ENCODE assay signal across 1 cellular context in genomic region chr19:47036233-47036651, GRCh38.
A peak's percentile ranks its signal among the peaks of the same experiment; 100 is the strongest.
TF ChIP-seq lines count a peak whose summit lies in the region.

No MANE protein-coding gene starts in this region.

TF ChIP-seq in HEK293, 187 proteins besides CTCF, POLR2A, EP300 and RAD21 (continued from another document):
- TF ChIP-seq ZSCAN5A (tag by site-specific recombination; IDR thresholded peaks at IDR 0.05) (no peak), PRDM10 (tag by site-specific recombination; IDR thresholded peaks at IDR 0.05) (peak; percentile 98), ZNF843 (tag by site-specific recombination; IDR thresholded peaks at IDR 0.05) (no peak), ZNF274 (IDR thresholded peaks at IDR 0.05; ENCODE audit: low read length) (no peak), ZNF274 (tag by site-specific recombination; IDR thresholded peaks at IDR 0.05; ENCODE audit: borderline replicate concordance) (no peak), BCL6B (tag by site-specific recombination; IDR thresholded peaks at IDR 0.05) (no peak), SP2 (tag by site-specific recombination; IDR thresholded peaks at IDR 0.05) (no peak), ZNF473 (tag by site-specific recombination; IDR thresholded peaks at IDR 0.05) (no peak), GLIS2 (tag by site-specific recombination; IDR thresholded peaks at IDR 0.05) (peak; percentile 15; the same call in 1 of the 2 replicates), ZNF416 (tag by site-specific recombination; IDR thresholded peaks at IDR 0.05) (no peak), ZNF214 (tag by site-specific recombination; IDR thresholded peaks at IDR 0.05; ENCODE audit: borderline replicate concordance) (no peak), KLF8 (tag by site-specific recombination; IDR thresholded peaks at IDR 0.05) (0 out of 2 replicates have a peak, but pooled peaks have one; percentile 7), ZNF394 (tag by site-specific recombination; IDR thresholded peaks at IDR 0.05; ENCODE audit: borderline replicate concordance) (no peak), YY2 (tag by site-specific recombination; IDR thresholded peaks at IDR 0.05) (no peak), ZNF16 (tag by site-specific recombination; IDR thresholded peaks at IDR 0.05; ENCODE audit: low read depth) (no peak), KLF10 (tag by site-specific recombination; IDR thresholded peaks at IDR 0.05) (0 out of 2 replicates have a peak, but pooled peaks have one; percentile 2), ZBTB26 (tag by site-specific recombination; optimal IDR thresholded peaks at IDR 0.05) (peak; percentile 40)
